Comparison of ENCODE assay signal across 11 cellular contexts in the genomic region with DNA sequence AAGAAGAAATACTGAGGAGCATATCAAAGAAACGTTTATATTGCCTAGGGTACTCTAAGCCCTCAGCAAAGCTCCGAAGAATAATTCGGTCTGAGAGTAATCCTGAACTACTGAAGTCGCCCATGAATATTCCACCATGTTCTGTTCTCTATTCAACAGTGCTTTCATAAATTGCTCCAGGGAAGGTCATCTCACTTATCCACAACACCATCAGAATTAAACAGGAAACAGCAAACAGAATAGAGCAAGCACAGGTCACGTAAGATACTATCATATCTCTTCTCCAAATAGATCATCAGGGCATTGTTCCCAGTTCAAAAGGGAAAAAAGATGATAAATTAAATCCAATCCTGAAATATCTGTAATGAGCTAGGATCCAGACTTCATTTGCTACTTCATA.
"Had no signal": no experiment of that assay in that cellular context is flagged by ENCODE, and none has a peak within 500 bp of the region (broad histone marks: within the 10 kb centered on the region; RNA-seq: fewer than 3 reads in every experiment).

No MANE protein-coding gene starts in this region.

- H3K4me1 ChIP-seq: HAP-1 had no signal

- H3K36me3 ChIP-seq: HAP-1 had no signal

- H3K9me3 ChIP-seq: HAP-1 had no signal

- H3K27ac Mint-ChIP-seq: HFFc6, IgD-negative memory B cell had no signal

- H3K9me3 Mint-ChIP-seq: IgD-negative memory B cell had no signal

- H3K9ac ChIP-seq: GM23248, KMS-11 had no signal

- FAIRE-seq: HepG2 had no signal

- H3K27me3 Mint-ChIP-seq: IgD-negative memory B cell had no signal

- H3K27ac ChIP-seq: GM23248, HL-60, KMS-11 had no signal

- H3K4me3 ChIP-seq: GM23248, HAP-1 had no signal

- DNase-seq: GM23248, GOT3, H7, HFFc6, KBM-7 had no signal

- H3K4me2 ChIP-seq: KMS-11 had no signal

- H3K4me3 Mint-ChIP-seq: HFFc6, IgD-negative memory B cell had no signal

- ATAC-seq: HCT116, HepG2 had no signal

- H2AFZ ChIP-seq: GM23248 had no signal
